24 cellular contexts compared by ENCODE assay signal in the genomic region with DNA sequence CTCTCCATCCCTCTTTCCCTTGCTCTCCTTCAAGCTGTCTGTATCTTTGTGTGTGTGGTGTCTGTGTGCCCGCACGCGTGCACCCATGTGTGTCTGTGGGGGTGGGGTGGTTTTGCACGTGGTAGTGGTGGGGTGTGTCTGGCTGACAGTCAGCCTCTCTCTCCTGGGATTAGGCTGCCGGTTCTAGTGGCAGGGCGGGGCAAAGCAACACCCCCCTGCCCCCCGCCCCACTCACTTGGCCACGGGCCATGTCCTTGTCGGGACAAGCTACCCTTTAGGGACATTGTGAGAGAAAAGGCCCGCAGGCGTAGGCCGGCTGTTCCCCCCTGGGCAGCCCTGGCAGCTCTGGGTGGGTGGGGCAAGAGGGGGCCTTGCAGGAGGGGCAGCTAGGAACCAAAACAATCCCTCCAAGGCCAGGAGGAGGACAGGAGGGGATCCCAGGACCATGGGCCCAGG.
"Had no signal": no experiment of that assay in that cellular context is flagged by ENCODE, and none has a peak within 500 bp of the region (broad histone marks: within the 10 kb centered on the region; RNA-seq: fewer than 3 reads in every experiment).

No MANE protein-coding gene starts in this region.

- H3K4me3 Mint-ChIP-seq: activated CD4-positive, alpha-beta T cell treated with anti-CD3 and anti-CD28 coated beads, Interleukin-2, amount 10 ng/mL, durations not matched to agents 7 days and 5 days; activated CD8-positive, alpha-beta T cell treated with anti-CD3 and anti-CD28 coated beads, Interleukin-2, amount 10 ng/mL, durations not matched to agents 7 days and 5 days; activated T-helper 1 cell treated with anti-CD3 and anti-CD28 coated beads, Interleukin-12 subunit alpha, Interleukin-12 subunit beta, Interleukin-2, Interleukin-4 antibody, amounts not matched to agents 30 ng/mL and 10 ng/mL and 1 ng/mL, durations not matched to agents 14 hours and 24 hours and 36 hours; brain; dendritic cell treated with granulocyte-macrophage colony-stimulating factor and Interleukin-4, amounts not matched to agents 40 ng/mL and 50 ng/mL, for 4 days had no signal

- H3K27me3 Mint-ChIP-seq: activated CD4-positive, alpha-beta T cell treated with anti-CD3 and anti-CD28 coated beads, Interleukin-2, amount 10 ng/mL, durations not matched to agents 7 days and 5 days; brain; dendritic cell treated with granulocyte-macrophage colony-stimulating factor and Interleukin-4, amounts not matched to agents 40 ng/mL and 50 ng/mL, for 4 days had no signal

- H3K4me1 ChIP-seq: heart right ventricle, prostate gland, right atrium auricular region, stomach, suprapubic skin, tibial nerve, uterus had no signal

- H3K27ac ChIP-seq: heart right ventricle, prostate gland, right atrium auricular region, stomach, suprapubic skin, tibial nerve, uterus had no signal

- H3K4me3 ChIP-seq: heart right ventricle, prostate gland, right atrium auricular region, stomach, suprapubic skin, tibial nerve, uterus had no signal

- H3K9me3 ChIP-seq: heart right ventricle, prostate gland, right atrium auricular region, suprapubic skin, uterus had no signal

- H3K36me3 ChIP-seq: heart right ventricle, prostate gland, right atrium auricular region, stomach, suprapubic skin, tibial nerve, uterus had no signal

- H3K9me3 Mint-ChIP-seq: activated naive CD4-positive, alpha-beta T cell treated with anti-CD3 and anti-CD28 coated beads, Interleukin-2, amount 50 U/mL, for 72 hours had no signal

- DNase-seq: activated CD4-positive, alpha-beta T cell treated with anti-CD3 and anti-CD28 coated beads, Interleukin-2, amount 10 ng/mL, durations not matched to agents 7 days and 5 days; activated CD8-positive, alpha-beta T cell treated with anti-CD3 and anti-CD28 coated beads, Interleukin-2, amount 10 ng/mL, durations not matched to agents 7 days and 5 days; activated gamma-delta T cell; aorta; effector CD4-positive, alpha-beta T cell; foreskin fibroblast; heart right ventricle; islet precursor cell; left cardiac atrium; mesendoderm; naive thymus-derived CD8-positive, alpha-beta T cell; stimulated activated CD4-positive, alpha-beta T cell treated with anti-CD3 and anti-CD28 coated beads, Interleukin-4, amount 100 ng/mL, for 24 hours; stomach; uterus had no signal

- H3K36me3 Mint-ChIP-seq: activated naive CD4-positive, alpha-beta T cell treated with anti-CD3 and anti-CD28 coated beads, Interleukin-2, amount 50 U/mL, for 72 hours; brain; naive thymus-derived CD8-positive, alpha-beta T cell had no signal

- H3K4me1 Mint-ChIP-seq: activated CD4-positive, alpha-beta T cell treated with anti-CD3 and anti-CD28 coated beads, Interleukin-2, amount 10 ng/mL, durations not matched to agents 7 days and 5 days; brain had no signal

- FAIRE-seq: endometrium had no signal

- ATAC-seq: activated CD4-positive, CD25-positive, alpha-beta regulatory T cell treated with anti-CD3 and anti-CD28 coated beads, Interleukin-2, amount 50 U/mL, for 24 hours; activated CD8-positive, alpha-beta T cell treated with anti-CD3 and anti-CD28 coated beads, Interleukin-2, amount 10 ng/mL, durations not matched to agents 7 days and 5 days; activated naive CD4-positive, alpha-beta T cell treated with anti-CD3 and anti-CD28 coated beads, Interleukin-2, amount 50 U/mL, for 72 hours; left cardiac atrium; naive thymus-derived CD8-positive, alpha-beta T cell had no signal

- H3K27me3 ChIP-seq: heart right ventricle, right atrium auricular region, stomach, suprapubic skin, tibial nerve, uterus had no signal

- H3K27ac Mint-ChIP-seq: activated CD4-positive, alpha-beta T cell treated with anti-CD3 and anti-CD28 coated beads, Interleukin-2, amount 10 ng/mL, durations not matched to agents 7 days and 5 days; activated CD8-positive, alpha-beta T cell treated with anti-CD3 and anti-CD28 coated beads, Interleukin-2, amount 10 ng/mL, durations not matched to agents 7 days and 5 days; activated naive CD4-positive, alpha-beta T cell treated with anti-CD3 and anti-CD28 coated beads, Interleukin-2, amount 50 U/mL, for 72 hours; activated T-helper 1 cell treated with anti-CD3 and anti-CD28 coated beads, Interleukin-12 subunit alpha, Interleukin-12 subunit beta, Interleukin-2, Interleukin-4 antibody, amounts not matched to agents 30 ng/mL and 10 ng/mL and 1 ng/mL, durations not matched to agents 14 hours and 24 hours and 36 hours; brain; dendritic cell treated with granulocyte-macrophage colony-stimulating factor and Interleukin-4, amounts not matched to agents 40 ng/mL and 50 ng/mL, for 4 days; naive thymus-derived CD8-positive, alpha-beta T cell had no signal
